In the genomic region with DNA sequence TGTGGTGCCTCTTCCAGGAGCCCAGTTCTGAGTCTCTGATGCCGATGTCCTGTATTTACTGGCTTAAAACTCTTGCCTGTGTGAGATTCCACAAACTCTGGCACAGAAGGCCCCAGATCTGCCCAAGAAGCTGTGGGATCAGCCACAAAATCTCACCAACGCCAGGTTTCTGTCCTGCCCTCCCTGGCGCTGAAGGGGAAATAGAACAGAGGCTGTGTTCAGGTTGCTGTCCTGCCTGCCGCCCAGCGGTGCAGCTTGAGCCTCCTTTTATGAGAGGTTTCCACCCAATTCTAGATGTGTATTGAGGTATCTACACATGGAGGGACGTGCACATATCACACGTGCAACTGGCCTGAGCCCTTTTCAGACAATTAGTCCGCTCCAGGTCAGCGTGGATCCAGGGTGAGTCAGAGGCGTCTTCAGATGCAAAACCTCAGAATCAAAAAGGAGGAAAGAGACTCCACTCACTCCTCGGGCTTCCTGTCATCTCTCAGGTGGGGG, we compare ENCODE assay signal across 9 cellular contexts. TPM values are rescaled to one million over a fixed set of nuclear protein-coding genes. Genes with fewer than 3 reads are reported as not detected.
A peak's percentile ranks its signal among the peaks of the same experiment; 100 is the strongest.
DNase-seq lines count a peak whose midpoint lies in the region; ATAC-seq and TF ChIP-seq lines count a peak whose summit lies in the region.
"Had no signal": no experiment of that assay in that cellular context is flagged by ENCODE, and none has a peak within 500 bp of the region (broad histone marks: within the 10 kb centered on the region; RNA-seq: fewer than 3 reads in every experiment).

No MANE protein-coding gene starts in this region.

- H3K9me3 ChIP-seq in BLaER1 treated with 17β-estradiol and CSF1 and Interleukin-3, amounts not matched to agents 10 nM and 100 nM (replicated peaks in 1 of 11), result peaks cover 0 to 10% (median 0%) of the 10 kb centered on the region in 11 experiments; a peak in 8 of 22 replicates
- H3K9me3 ChIP-seq in KOPT-K1 (ENCODE audit: insufficient read depth, low read length, poor library complexity, severe bottlenecking), result no peaks in the 10 kb centered on the region

- H3K4me3 ChIP-seq in BLaER1 treated with 17β-estradiol and CSF1 and Interleukin-3, amounts not matched to agents 10 nM and 100 nM, result peak overlapping the region in 8 of 10 experiments; percentile 8 to 94 (median 80); a peak in 9 of 20 replicates
- no peak overlapping the region for H3K4me3 ChIP-seq in brain microvascular endothelial cell (ENCODE audit: low read depth, low read length)

- no peaks in the 10 kb centered on the region for H3K36me3 Mint-ChIP-seq in naive B cell

- H3K4me1 Mint-ChIP-seq in naive B cell, result peaks cover 21 to 35% (median 26%) of the 10 kb centered on the region in 3 donors

- peaks cover 9 to 35% (median 14%) of the 10 kb centered on the region in 11 experiments for H3K36me3 ChIP-seq in BLaER1 treated with 17β-estradiol and CSF1 and Interleukin-3, amounts not matched to agents 10 nM and 100 nM
- H3K36me3 ChIP-seq in KOPT-K1 (ENCODE audit: insufficient read depth, low read length) (peaks cover 7% of the 10 kb centered on the region; the same call in 1 of the 2 replicates), brain microvascular endothelial cell (replicated peaks) (peaks cover 5% of the 10 kb centered on the region)

- peak overlapping the region; percentile 72 to 97 (median 89) for H3K4me2 ChIP-seq in BLaER1 treated with 17β-estradiol and CSF1 and Interleukin-3, amounts not matched to agents 10 nM and 100 nM

- DNase-seq in brain microvascular endothelial cell, result peak; percentile 48
- DNase-seq in naive B cell, result no peak
- no peak for DNase-seq in stimulated activated CD4-positive, alpha-beta T cell treated with anti-CD3 and anti-CD28 coated beads, Interleukin-1b, Interleukin-23, amount 100 ng/mL, for 48 hours
- DNase-seq in AML-193 (lab: John Stamatoyannopoulos, UW), result no peak
- no peak for DNase-seq in DMS53 (lab: John Stamatoyannopoulos, UW)
- DNase-seq: NCI-H1048 had no signal

- H3K4me1 ChIP-seq in BLaER1 treated with 17β-estradiol and CSF1 and Interleukin-3, amounts not matched to agents 10 nM and 100 nM, result peaks cover 73 to 85% (median 78%) of the 10 kb centered on the region in 10 experiments

- peak overlapping the region; percentile 95 to 100 (median 99) for H3K9ac ChIP-seq in BLaER1 treated with 17β-estradiol and CSF1 and Interleukin-3, amounts not matched to agents 10 nM and 100 nM

- H3K27me3 ChIP-seq in BLaER1 treated with 17β-estradiol and CSF1 and Interleukin-3, amounts not matched to agents 10 nM and 100 nM, result no peaks in the 10 kb centered on the region
- H3K27me3 ChIP-seq in brain microvascular endothelial cell (replicated peaks), result no peaks in the 10 kb centered on the region

- peak overlapping the region; percentile 97 to 100 (median 100) for H3K27ac ChIP-seq in BLaER1 treated with 17β-estradiol and CSF1 and Interleukin-3, amounts not matched to agents 10 nM and 100 nM
- peak overlapping the region; percentile 8 for H3K27ac ChIP-seq in KOPT-K1 (ENCODE audit: low read depth, low read length, poor library complexity, severe bottlenecking)
- peak overlapping the region; percentile 69 for H3K27ac ChIP-seq in brain microvascular endothelial cell

- no peaks in the 10 kb centered on the region for H3K27me3 Mint-ChIP-seq in naive B cell

- H3K9me3 Mint-ChIP-seq in naive B cell, result no peaks in the 10 kb centered on the region

- ATAC-seq in naive B cell (ENCODE audit: low read depth in 2 of 2), result no peak
- no peak for ATAC-seq in GM21423 (IDR thresholded peaks at IDR 0.05; ENCODE audit: unreplicated experiment)

- no peak for TF ChIP-seq CTCF in brain microvascular endothelial cell (IDR thresholded peaks at IDR 0.05; ENCODE audit: low read depth, low read length, missing control alignments)

- in situ Hi-C loops in brain microvascular endothelial cell (cut with HindIII; ENCODE audit: low pct_ligation_motif_present, low sequenced_read_pairs), result no loop called here

- H3K27ac Mint-ChIP-seq in naive B cell, result peak overlapping the region; percentile 52 to 98 (median 58)

- H4K20me1 ChIP-seq in BLaER1 treated with 17β-estradiol and CSF1 and Interleukin-3, amounts not matched to agents 10 nM and 100 nM, result peaks cover 5 to 55% (median 16%) of the 10 kb centered on the region in 11 experiments; a peak in 19 of 22 replicates

- peak overlapping the region in 5 of 8 donors; percentile 23 to 98 (median 43) for H3K4me3 Mint-ChIP-seq in naive B cell

RNA-seq across cellular contexts. Expression of a gene that starts 2.2 kb away (rescaled TPM):
- 10 to 100 TPM; 31.5 to 41.0 (median 36.6) TPM for polyA plus RNA-seq in naive B cell (ENCODE audit: low read depth in 6 of 6)

RNA-seq across cellular contexts. Expression of a gene that starts 2.8 kb away (rescaled TPM):
- polyA plus RNA-seq in naive B cell (ENCODE audit: low read depth in 6 of 6), result 10 to 100 TPM; 16.7 to 39.8 (median 24.7) TPM

RNA-seq across cellular contexts. Expression of a gene that starts 8.2 kb away (rescaled TPM):
- 1 to 10 TPM; 1.3 to 7.6 (median 3.3) TPM for polyA plus RNA-seq in naive B cell (ENCODE audit: low read depth in 6 of 6)

RNA-seq across cellular contexts. Expression of a gene that starts 49.4 kb away (rescaled TPM):
- polyA plus RNA-seq in naive B cell (ENCODE audit: low read depth in 6 of 6), result 100 to 1,000 TPM; 156 to 201 (median 164) TPM

Comparison
In these comparisons a context has a peak if more than half of its experiments do, and no peak if none do; other contexts are left out.
1. H3K27ac ChIP-seq: peak in every context shown above with its lines; median percentile 100 in BLaER1 treated with 17β-estradiol and CSF1 and Interleukin-3, amounts not matched to agents 10 nM and 100 nM; 69 in brain microvascular endothelial cell; 8 in KOPT-K1.